1 cellular context compared by ENCODE assay signal in genomic region chr11:75497788-75498404, GRCh38.
TF ChIP-seq lines count a peak whose summit lies in the region.

No MANE protein-coding gene starts in this region.

TF ChIP-seq in HepG2, 621 proteins besides CTCF, POLR2A, EP300 and RAD21:
- TF ChIP-seq PCBP1 (IDR thresholded peaks at IDR 0.05; ENCODE audit: borderline replicate concordance, low read depth, low read length) (no peak), ZNF768 (CRISPR knock-in tag; IDR thresholded peaks at IDR 0.05) (peak; percentile 92), HNRNPL (IDR thresholded peaks at IDR 0.05; ENCODE audit: low read depth, low read length) (no peak), ERF (CRISPR knock-in tag; IDR thresholded peaks at IDR 0.05) (no peak), GMEB1 (CRISPR knock-in tag; IDR thresholded peaks at IDR 0.05; ENCODE audit: borderline replicate concordance) (no peak), ZNF644 (CRISPR knock-in tag; IDR thresholded peaks at IDR 0.05; ENCODE audit: low read depth) (no peak), ZNF766 (CRISPR knock-in tag; IDR thresholded peaks at IDR 0.05; ENCODE audit: borderline replicate concordance) (no peak), ZNF788 (CRISPR knock-in tag; IDR thresholded peaks at IDR 0.05; ENCODE audit: borderline replicate concordance) (no peak), FOSL1 (CRISPR knock-in tag; IDR thresholded peaks at IDR 0.05; ENCODE audit: borderline replicate concordance) (no peak), NR0B2 (CRISPR knock-in tag; IDR thresholded peaks at IDR 0.05) (no peak), ZMYM3 (CRISPR knock-in tag; IDR thresholded peaks at IDR 0.05) (peak; percentile 52; the same call in 1 of the 2 replicates), SETDB1 (CRISPR knock-in tag; IDR thresholded peaks at IDR 0.05; ENCODE audit: borderline replicate concordance) (no peak)
- TF ChIP-seq, protein P1, sequence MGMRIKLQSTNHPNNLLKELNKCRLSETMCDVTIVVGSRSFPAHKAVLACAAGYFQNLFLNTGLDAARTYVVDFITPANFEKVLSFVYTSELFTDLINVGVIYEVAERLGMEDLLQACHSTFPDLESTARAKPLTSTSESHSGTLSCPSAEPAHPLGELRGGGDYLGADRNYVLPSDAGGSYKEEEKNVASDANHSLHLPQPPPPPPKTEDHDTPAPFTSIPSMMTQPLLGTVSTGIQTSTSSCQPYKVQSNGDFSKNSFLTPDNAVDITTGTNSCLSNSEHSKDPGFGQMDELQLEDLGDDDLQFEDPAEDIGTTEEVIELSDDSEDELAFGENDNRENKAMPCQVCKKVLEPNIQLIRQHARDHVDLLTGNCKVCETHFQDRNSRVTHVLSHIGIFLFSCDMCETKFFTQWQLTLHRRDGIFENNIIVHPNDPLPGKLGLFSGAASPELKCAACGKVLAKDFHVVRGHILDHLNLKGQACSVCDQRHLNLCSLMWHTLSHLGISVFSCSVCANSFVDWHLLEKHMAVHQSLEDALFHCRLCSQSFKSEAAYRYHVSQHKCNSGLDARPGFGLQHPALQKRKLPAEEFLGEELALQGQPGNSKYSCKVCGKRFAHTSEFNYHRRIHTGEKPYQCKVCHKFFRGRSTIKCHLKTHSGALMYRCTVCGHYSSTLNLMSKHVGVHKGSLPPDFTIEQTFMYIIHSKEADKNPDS (CRISPR knock-in tag; IDR thresholded peaks at IDR 0.05) = no peak
